19 cellular contexts compared by ENCODE assay signal in genomic region chr4:118314221-118314620, GRCh38. TPM values are rescaled to one million over a fixed set of nuclear protein-coding genes. Genes with fewer than 3 reads are reported as not detected.
DNase-seq lines count a peak whose midpoint lies in the region; ATAC-seq, FAIRE-seq and TF ChIP-seq lines count a peak whose summit lies in the region.
"Had no signal": no experiment of that assay in that cellular context is flagged by ENCODE, and none has a peak within 500 bp of the region (broad histone marks: within the 10 kb centered on the region; RNA-seq: fewer than 3 reads in every experiment).

No MANE protein-coding gene starts in this region.

- DNase-seq in A549 (ENCODE audit: low read depth in 1 of 2, low spot score in 1 of 2) (no peak), GM23338 (ENCODE audit: low spot score) (no peak), K562 (ENCODE audit: extremely low read depth in 1 of 4, low spot score in 3 of 4) (no peak), small intestine (no peak), Calu3 (no peak), foreskin fibroblast (no peak)
- DNase-seq in effector CD4-positive, alpha-beta T cell: no peak
- DNase-seq: 8988T; C1 segment of cervical spinal cord; CD4-positive, alpha-beta memory T cell; COR-L47; DMS153; DND-41; GDM1; GM23248; H9 had no signal

- no peaks in the 10 kb centered on the region for H3K36me3 Mint-ChIP-seq in GM23338 (ENCODE audit: low read depth)
- H3K36me3 Mint-ChIP-seq in Calu3 (ENCODE audit: insufficient read depth, unreplicated experiment): peaks cover 10% of the 10 kb centered on the region
- H3K36me3 Mint-ChIP-seq: CD4-positive, alpha-beta memory T cell had no signal

- in situ Hi-C loops in K562 (cut with MboI): no loop called here

- TF ChIP-seq CTCF in A549 (IDR thresholded peaks at IDR 0.05) (no peak), GM23338 (conservative IDR thresholded peaks at IDR 0.05; ENCODE audit: low read depth in 2 of 2) (no peak), K562 (IDR thresholded peaks at IDR 0.05 in 2 of 3, conservative IDR thresholded peaks at IDR 0.05 in 1 of 3; ENCODE audit: insufficient read depth in 2 of 3, low read depth in 1 of 3, low read length in 3 of 3) (no peak), Calu3 (IDR thresholded peaks at IDR 0.05; ENCODE audit: unreplicated experiment) (no peak), foreskin fibroblast (IDR thresholded peaks at IDR 0.05; ENCODE audit: low read depth, low read length) (no peak)

- no peak overlapping the region for H3K27ac ChIP-seq in A549
- no peak overlapping the region for H3K27ac ChIP-seq in GM23338 (ENCODE audit: low read depth)
- H3K27ac ChIP-seq in K562 (ENCODE audit: extremely low read depth, low read depth, low read length): no peak overlapping the region
- no peak overlapping the region for H3K27ac ChIP-seq in small intestine (ENCODE audit: low read depth in 1 of 2, low read length in 1 of 2)
- H3K27ac ChIP-seq: GM23248 had no signal

- no peak overlapping the region for H2AFZ ChIP-seq in GM23338
- no peak overlapping the region for H2AFZ ChIP-seq in K562 (ENCODE audit: low read depth, low read length)
- H2AFZ ChIP-seq: GM23248 had no signal

- H3K9me1 ChIP-seq in K562 (ENCODE audit: control insufficient read depth, insufficient read depth, low read length): no peaks in the 10 kb centered on the region

- no peak for ATAC-seq in A549
- no peak for ATAC-seq in GM23338
- ATAC-seq in K562: no peak
- ATAC-seq: GM12878, HCT116 had no signal

- H3K9ac ChIP-seq in K562 (ENCODE audit: insufficient read depth in 1 of 2, low read depth in 2 of 2, low read length in 2 of 2): no peak overlapping the region
- H3K9ac ChIP-seq: GM23248 had no signal

- H3F3A ChIP-seq in GM23338 (replicated peaks; ENCODE audit: low read depth): no peaks in the 10 kb centered on the region

- H3K36me3 ChIP-seq in GM23338 (ENCODE audit: insufficient read depth) (no peaks in the 10 kb centered on the region), K562 (ENCODE audit: control insufficient read depth, insufficient read depth, low read length) (no peaks in the 10 kb centered on the region), small intestine (ENCODE audit: control insufficient read depth in 2 of 2, insufficient read depth in 2 of 2, low read length in 2 of 2) (peaks cover 2 to 3% of the 10 kb centered on the region in 2 donors)

- H3K9me3 Mint-ChIP-seq in GM23338 (no peaks in the 10 kb centered on the region), Calu3 (ENCODE audit: low read depth, unreplicated experiment) (no peaks in the 10 kb centered on the region)
- H3K9me3 Mint-ChIP-seq: CD4-positive, alpha-beta memory T cell; H9 had no signal

- FAIRE-seq in A549 (lab: Jason Lieb, UNC) (no peak), K562 (lab: Jason Lieb, UNC) (no peak), small intestine (lab: Jason Lieb, UNC) (peak; percentile 51)
- FAIRE-seq: GM12878, GM19239 had no signal

- H3K27me3 ChIP-seq in GM23338 (ENCODE audit: insufficient read depth): no peaks in the 10 kb centered on the region
- H3K27me3 ChIP-seq in K562 (ENCODE audit: control insufficient read depth in 2 of 2, insufficient read depth in 2 of 2, low read length in 2 of 2): no peaks in the 10 kb centered on the region
- H3K27me3 ChIP-seq in small intestine (ENCODE audit: control insufficient read depth in 2 of 2, insufficient read depth in 2 of 2, low read length in 2 of 2): no peaks in the 10 kb centered on the region

- H4K20me1 ChIP-seq in GM23338 (replicated peaks; ENCODE audit: insufficient read depth): no peaks in the 10 kb centered on the region
- no peaks in the 10 kb centered on the region for H4K20me1 ChIP-seq in K562 (replicated peaks; ENCODE audit: control insufficient read depth, insufficient read depth, low read length)

- peaks cover 2% of the 10 kb centered on the region; the same call in 2 of the 3 replicates for H3K4me1 Mint-ChIP-seq in GM23338
- peaks cover 8% of the 10 kb centered on the region for H3K4me1 Mint-ChIP-seq in Calu3 (ENCODE audit: low read depth, unreplicated experiment)
- H3K4me1 Mint-ChIP-seq: CD4-positive, alpha-beta memory T cell had no signal

- POLR2A ChIA-PET in A549 (lab: Yijun Ruan, JAX) (no interaction called here), K562 (lab: Yijun Ruan, JAX) (no interaction called here)

- H3K4me1 ChIP-seq in A549 (no peaks in the 10 kb centered on the region), GM23338 (ENCODE audit: insufficient read depth) (no peaks in the 10 kb centered on the region), K562 (replicated peaks in 1 of 2; ENCODE audit: control insufficient read depth in 2 of 2, insufficient read depth in 2 of 2, low read length in 2 of 2) (no peaks in the 10 kb centered on the region), small intestine (ENCODE audit: control insufficient read depth in 2 of 2, insufficient read depth in 1 of 2, low read depth in 1 of 2, low read length in 1 of 2) (no peaks in the 10 kb centered on the region)

- H3K9me3 ChIP-seq in A549 (no peaks in the 10 kb centered on the region), K562 (replicated peaks; ENCODE audit: control insufficient read depth, insufficient read depth, low read depth, low read length) (no peaks in the 10 kb centered on the region), small intestine (ENCODE audit: control insufficient read depth, low read depth) (no peaks in the 10 kb centered on the region)

- H3K27ac Mint-ChIP-seq in GM23338 (peak overlapping the region; percentile 86; the same call in 1 of the 2 replicates), Calu3 (ENCODE audit: unreplicated experiment) (no peak overlapping the region)
- H3K27ac Mint-ChIP-seq: CD4-positive, alpha-beta memory T cell; H9 had no signal

- CTCF ChIA-PET in A549 (lab: Yijun Ruan, JAX) (no interaction called here), K562 (lab: Yijun Ruan, JAX; ENCODE audit: low intra/inter-chr PET ratio) (no interaction called here), Calu3 (lab: Charles Lee) (no interaction called here)

- H3K4me3 ChIP-seq in A549 (no peak overlapping the region), GM23338 (no peak overlapping the region), K562 (no peak overlapping the region), small intestine (ENCODE audit: low read depth in 1 of 2, low read length in 2 of 2) (no peak overlapping the region), foreskin fibroblast (ENCODE audit: low read depth in 1 of 2, low read length in 2 of 2) (no peak overlapping the region)
- H3K4me3 ChIP-seq: GM12878, GM23248 had no signal

- no peaks in the 10 kb centered on the region for H3K9me2 ChIP-seq in GM23338 (ENCODE audit: insufficient read depth)

- WGBS in A549 (ENCODE audit: missing lambda C conversion rate): 32% methylated on average over 2 of the region's 2 CpGs
- 0% methylated on average over 2 of the region's 2 CpGs for WGBS in K562 (ENCODE audit: insufficient coverage, low coverage, missing lambda C conversion rate)
- WGBS in small intestine, 3 donors: 72 to 84% (median 82%) methylated on average over 2 of the region's 2 CpGs

- H3K27me3 Mint-ChIP-seq in GM23338 (ENCODE audit: insufficient read depth, low read depth, poor library complexity) (no peaks in the 10 kb centered on the region), Calu3 (ENCODE audit: unreplicated experiment) (no peaks in the 10 kb centered on the region)

- intact Hi-C loops in K562 (cut with micrococcal nuclease): no loop called here
- intact Hi-C loops in Calu3 (cut with micrococcal nuclease; ENCODE audit: unreplicated experiment): no loop called here

- TF ChIP-seq POLR2A in A549 (IDR thresholded peaks at IDR 0.05; ENCODE audit: low read length) (no peak), K562 (conservative IDR thresholded peaks at IDR 0.05) (no peak)

- H3K4me3 Mint-ChIP-seq in GM23338: no peak overlapping the region
- no peak overlapping the region for H3K4me3 Mint-ChIP-seq in Calu3 (ENCODE audit: low read depth, unreplicated experiment)
- H3K4me3 Mint-ChIP-seq: CD4-positive, alpha-beta memory T cell; H9 had no signal

- TF ChIP-seq RAD21 in A549 (conservative IDR thresholded peaks at IDR 0.05 in 1 of 2, IDR thresholded peaks at IDR 0.05 in 1 of 2): no peak
- no peak for TF ChIP-seq RAD21 in K562 (CRISPR knock-in tag; conservative IDR thresholded peaks at IDR 0.05 in 1 of 2, IDR thresholded peaks at IDR 0.05 in 1 of 2)

- no peaks in the 10 kb centered on the region for H3K79me2 ChIP-seq in GM23338 (replicated peaks; ENCODE audit: insufficient read depth)
- no peaks in the 10 kb centered on the region for H3K79me2 ChIP-seq in K562 (ENCODE audit: control insufficient read depth, insufficient read depth, low read length)

- H3K4me2 ChIP-seq in A549: no peak overlapping the region
- H3K4me2 ChIP-seq in GM23338: no peak overlapping the region
- no peak overlapping the region for H3K4me2 ChIP-seq in K562 (ENCODE audit: insufficient read depth, low read length)

- no TSS peak for BruUV-seq in K562 (replicated peaks; lab: Mats Ljungman, UMichigan)
- no TSS peak for BruUV-seq in Calu3 (replicated peaks; lab: Mats Ljungman, UMichigan)

- no peak for TF ChIP-seq EP300 in A549 (IDR thresholded peaks at IDR 0.05)
- no peak for TF ChIP-seq EP300 in K562 (IDR thresholded peaks at IDR 0.05; ENCODE audit: low read length)

RNA-seq across cellular contexts. Expression of gene PRSS12, which starts 38.6 kb away (rescaled TPM):
- polyA plus RNA-seq in A549 (2011; rRNA removed): 0.19 and 0.34 TPM in 2 replicates
- 0.08 and 0.11 TPM in 2 replicates for polyA plus RNA-seq in A549 (2012; cell fraction: cytosol; rRNA removed)
- polyA plus RNA-seq in A549 (2012; cell fraction: nucleus; rRNA removed): 0.07 and 0.10 TPM in 2 replicates
- 0.28 to 0.45 TPM (median 0.36 TPM) in 3 replicates for polyA plus RNA-seq in A549 (2017; fragmentation: RNase III; extraction: RNeasy Plus Mini Kit Qiagen cat#74134 plus additional on column Dnase treatment)
- 0.17 and 0.68 TPM in 2 replicates for polyA minus RNA-seq in A549 (2011; rRNA and poly(A)+ RNA removed)
- 7.5 and 12.9 TPM in 2 replicates for total RNA-seq in GM23338 (2014; rRNA removed; shearing (Covaris generic))
- polyA plus RNA-seq in GM23338 (2016; fragmentation: Nextera tagmentation; extraction: Ambion mirVana): 4.1 and 5.5 TPM in 2 replicates
- total RNA-seq in K562 (2011; cell fraction: chromatin; rRNA removed; ENCODE audit: low replicate concordance): 0.05 TPM in 1 of 2 replicates, not detected in the other
- total RNA-seq in K562 (2011; cell fraction: nucleolus; rRNA removed): not detected in 2 replicates
- total RNA-seq in K562 (2011; cell fraction: nucleoplasm; rRNA removed): not detected in 2 replicates
- 0.09 TPM in 1 of 2 replicates, not detected in the other for total RNA-seq in K562 (2014; rRNA removed)
- not detected in 2 replicates for total RNA-seq in K562 (2014; rRNA removed; fragmentation: Illumina TruSeq; extraction: Trizol)
- not detected in 2 replicates for total RNA-seq in K562 (2015; rRNA removed; fragmentation: Illumina TruSeq; extraction: Trizol)
- 0.13 TPM in 1 of 2 replicates, not detected in the other for total RNA-seq in K562 (2021)
- polyA plus RNA-seq in K562 (2011; rRNA removed): 0.03 TPM in 1 of 2 replicates, not detected in the other
- polyA plus RNA-seq in K562 (2011; cell fraction: cytosol; rRNA removed): not detected in 2 replicates
- polyA plus RNA-seq in K562 (2011; cell fraction: nucleus; rRNA removed): not detected in 2 replicates
- polyA plus RNA-seq in K562 (2012): 0.04 and 0.05 TPM in 2 replicates
- not detected in 2 replicates for polyA plus RNA-seq in K562 (2014; fragmentation: Illumina TruSeq; extraction: Trizol)
- under 1 TPM; 0.06 to 0.11 TPM for polyA plus RNA-seq in K562 (2014; fragmentation: Nextera tagmentation; extraction: Ambion mirVana)
- not detected in 2 replicates for polyA plus RNA-seq in K562 (2014; rRNA removed)
- polyA minus RNA-seq in K562 (2011; rRNA and poly(A)+ RNA removed): not detected in 2 replicates
- polyA minus RNA-seq in K562 (2011; cell fraction: cytosol; rRNA and poly(A)+ RNA removed): not detected in 2 replicates
- 0.11 TPM in 1 of 2 replicates, not detected in the other for polyA minus RNA-seq in K562 (2011; cell fraction: nucleus; rRNA and poly(A)+ RNA removed)
- 10 to 100 TPM in 2 of 3 donors, 1 to 10 TPM in 1; 5.1 to 20.8 (median 12.7) TPM for polyA plus RNA-seq in small intestine
- total RNA-seq in Calu3 (2022): 44.4 and 48.7 TPM in 2 replicates
- total RNA-seq: CD4-positive, alpha-beta memory T cell had no signal

Comparison
In these comparisons a context has a peak if more than half of its experiments do, and no peak if none do; other contexts are left out.
1. Of the 35 proteins assayed by ChIP-seq in both K562 and A549: peak only in K562: none; only in A549: none; in both: MAFK; in neither: 34.